In the genomic region with DNA sequence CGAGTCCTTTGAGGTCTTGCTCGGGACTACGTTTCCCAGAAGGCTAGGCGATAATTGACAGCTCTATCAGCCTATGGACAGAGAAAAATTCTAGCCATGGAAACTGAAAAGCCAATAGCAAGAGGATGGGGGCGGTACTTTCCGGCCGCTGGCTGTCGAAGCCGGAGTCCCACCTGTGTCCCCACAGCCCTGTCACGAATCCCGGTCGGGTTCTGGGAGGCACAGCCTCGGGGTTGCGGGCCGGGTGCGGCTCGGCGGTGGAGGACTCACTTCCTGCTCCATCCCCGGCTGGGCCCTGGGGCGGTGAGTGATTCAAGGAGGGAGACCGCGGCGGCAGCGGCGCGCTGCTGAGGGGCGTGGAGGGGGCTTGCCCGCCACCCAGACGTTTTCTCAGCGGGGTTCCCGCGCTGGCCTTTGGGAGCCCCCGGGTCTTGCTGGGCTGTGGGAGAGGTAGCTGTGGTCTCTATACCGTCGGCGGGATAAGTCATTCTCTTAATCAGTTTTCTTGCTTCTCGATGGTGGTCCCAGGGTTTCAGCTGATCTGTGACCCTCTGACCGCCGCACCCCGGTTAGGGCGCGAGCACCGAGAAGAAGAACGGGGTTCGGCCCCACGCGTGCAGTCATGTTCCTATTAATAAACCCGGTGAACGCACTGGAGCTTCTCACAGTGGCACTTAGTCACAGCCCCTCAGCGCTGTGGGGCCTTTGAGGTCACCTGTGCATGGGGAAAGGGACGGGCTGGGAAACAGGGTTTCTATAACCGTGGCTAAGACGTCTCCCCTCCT, we compare ENCODE assay signal across 8 cellular contexts. TPM values are rescaled to one million over a fixed set of nuclear protein-coding genes. Genes with fewer than 3 reads are reported as not detected.
DNase-seq lines count a peak whose midpoint lies in the region; ATAC-seq and TF ChIP-seq lines count a peak whose summit lies in the region.

A gene (plus strand): TSS at position 176 of the 785 bp plus-strand sequence. CDS start 2,377 bp downstream, outside the sequence.

- no peaks in the 10 kb centered on the region for H3K27me3 Mint-ChIP-seq in chondrocyte (ENCODE audit: low read depth)

- peak within 1 kb of the TSS; percentile 84 for H3K4me3 Mint-ChIP-seq in chondrocyte (ENCODE audit: unreplicated experiment)

- H3K36me3 Mint-ChIP-seq in chondrocyte (ENCODE audit: low read depth), result no peaks in the 10 kb centered on the region

- TF ChIP-seq CTCF in chondrocyte (IDR thresholded peaks at IDR 0.05), result no peak

- H3K27ac Mint-ChIP-seq in chondrocyte (ENCODE audit: unreplicated experiment), result peak within 1 kb of the TSS; percentile 94

- peaks cover 10% of the 10 kb centered on the region for H3K4me1 Mint-ChIP-seq in chondrocyte (ENCODE audit: low read depth)

- peak; percentile 98 for DNase-seq in AG20443 (ENCODE audit: low spot score)
- DNase-seq in NCI-H446 treated with DMSO at 0.1 percent for 48 hours (lab: John Stamatoyannopoulos, UW), result peak; percentile 87
- peak; percentile 87 for DNase-seq in activated CD4-positive, CD25-positive, alpha-beta regulatory T cell treated with anti-CD3 and anti-CD28 coated beads, Interleukin-2, amount 50 U/mL, for 72 hours
- DNase-seq in chondrocyte (ENCODE audit: low spot score), result peak; percentile 90
- DNase-seq in kidney glomerular epithelial cell (lab: John Stamatoyannopoulos, UW), result peak; percentile 90
- peak; percentile 67 to 73 for DNase-seq in stimulated activated CD4-positive, alpha-beta T cell treated with anti-CD3 and anti-CD28 coated beads, Interleukin-1b, Interleukin-23, amount 100 ng/mL, for 1 hour (ENCODE audit: low read depth in 2 of 2)

- peak; percentile 96 for ATAC-seq in HG03378 (IDR thresholded peaks at IDR 0.05; ENCODE audit: unreplicated experiment)

- peak; percentile 42 for TF ChIP-seq POLR2A in GM19099 (IDR thresholded peaks at IDR 0.05; ENCODE audit: extremely low read depth, insufficient read length, low read depth)

- no peaks in the 10 kb centered on the region for H3K9me3 Mint-ChIP-seq in chondrocyte (ENCODE audit: low read depth)

RNA-seq across cellular contexts. Expression of the gene that starts here (rescaled TPM):
- 3.2 to 4.8 TPM (median 3.3 TPM) in 3 replicates for total RNA-seq in chondrocyte

Comparison
In these comparisons a context has a peak if more than half of its experiments do, and no peak if none do; other contexts are left out.
1. Peak in every context shown above with its lines: DNase-seq and ATAC-seq.